ENCODE assay signal across 10 cellular contexts in genomic region chr19:23909222-23909621, GRCh38. TPM values are rescaled to one million over a fixed set of nuclear protein-coding genes. Genes with fewer than 3 reads are reported as not detected.
"Had no signal": no experiment of that assay in that cellular context is flagged by ENCODE, and none has a peak within 500 bp of the region (broad histone marks: within the 10 kb centered on the region; RNA-seq: fewer than 3 reads in every experiment).

No MANE protein-coding gene starts in this region.

- DNase-seq: GM23248, GOT3, H7, HCEC 1CT, HFFc6 had no signal

- H3K9ac ChIP-seq: GM23248 had no signal

- H3K27ac ChIP-seq: GM23248 had no signal

- H3K4me2 ChIP-seq: GM23338 had no signal

- FAIRE-seq: H1, H54 had no signal

- H3K4me1 Mint-ChIP-seq: GM23338 had no signal

- H3K36me3 ChIP-seq: HAP-1 had no signal

- H3K4me3 Mint-ChIP-seq: GM23338, HFFc6 had no signal

- H2AFZ ChIP-seq: GM23248, GM23338 had no signal

- ATAC-seq: GM23338, HCT116 had no signal

- H3K4me1 ChIP-seq: HAP-1 had no signal

- H3K4me3 ChIP-seq: GM23248, GM23338, HAP-1 had no signal

- H3K9me3 ChIP-seq: HAP-1 had no signal

- H3K27ac Mint-ChIP-seq: GM23338, HFFc6 had no signal

RNA-seq across cellular contexts. Expression of gene ZNF726, which starts 5.5 kb away (rescaled TPM):
- total RNA-seq: H1, H7 had no signal
- polyA plus RNA-seq: H1 had no signal
